In the genomic region with DNA sequence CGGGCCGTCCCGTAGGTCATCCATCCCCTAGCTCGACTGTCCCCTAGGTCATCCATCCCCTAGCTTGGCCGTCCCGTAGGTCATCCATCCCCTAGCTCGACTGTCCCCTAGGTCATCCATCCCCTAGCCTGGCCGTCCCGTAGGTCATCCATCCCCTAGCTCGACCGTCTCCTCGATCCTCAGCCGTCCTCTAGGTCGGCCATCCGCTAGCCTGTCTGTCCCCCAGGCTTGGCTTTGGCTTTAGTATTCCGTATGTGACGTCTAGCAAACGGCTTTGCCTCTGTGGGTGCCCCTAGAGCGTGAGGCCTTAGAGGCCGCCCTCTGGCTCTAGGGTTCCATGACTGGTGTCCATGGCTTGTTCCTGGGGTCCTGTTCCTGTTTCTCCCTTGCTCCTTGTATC, we compare ENCODE assay signal across 26 cellular contexts.
"Had no signal": no experiment of that assay in that cellular context is flagged by ENCODE, and none has a peak within 500 bp of the region (broad histone marks: within the 10 kb centered on the region; RNA-seq: fewer than 3 reads in every experiment).

No MANE protein-coding gene starts in this region.

- H3K36me3 Mint-ChIP-seq: IgD-negative memory B cell had no signal

- DNase-seq: Kasumi-1, MM.1S, MV-4-11, NCI-H1048, NCI-H1105, NCI-H1417, NCI-H1436 treated with DMSO at 0.1 percent for 48 hours, NCI-H1694, NCI-H187 treated with DMSO at 0.1 percent for 48 hours, NCI-H2029 treated with DMSO at 0.1 percent for 48 hours, NCI-H226, NCI-H446, NCI-H510A, NCI-H524 treated with DMSO at 0.1 percent for 48 hours, NCI-H69, NCI-H774, PC-3, SHP77, SK-N-SH, SW 1271 had no signal

- H3K27me3 Mint-ChIP-seq: IgD-negative memory B cell had no signal

- H3K4me3 ChIP-seq: K562 had no signal

- ATAC-seq: HepG2, K562, Panc1, PC-3 had no signal

- H3K4me3 Mint-ChIP-seq: IgD-negative memory B cell had no signal

- H3K4me1 Mint-ChIP-seq: IgD-negative memory B cell had no signal

- FAIRE-seq: HepG2 had no signal

- H3K9me3 ChIP-seq: SK-N-SH had no signal

- H3K27ac ChIP-seq: KMS-11, RWPE1 had no signal

- H3K9me3 Mint-ChIP-seq: IgD-negative memory B cell had no signal
